Comparison of ENCODE assay signal across 15 cellular contexts in genomic region chr2:45882707-45883106, GRCh38.
A peak's percentile ranks its signal among the peaks of the same experiment; 100 is the strongest.
DNase-seq lines count a peak whose midpoint lies in the region; TF ChIP-seq lines count a peak whose summit lies in the region.
"Had no signal": no experiment of that assay in that cellular context is flagged by ENCODE, and none has a peak within 500 bp of the region (broad histone marks: within the 10 kb centered on the region; RNA-seq: fewer than 3 reads in every experiment).

No MANE protein-coding gene starts in this region.

- in situ Hi-C loops in GM13976 (cut with MboI; ENCODE audit: low sequenced_read_pairs, unreplicated experiment): no loop called here

- no peaks in the 10 kb centered on the region for H3K9me3 ChIP-seq in colonic mucosa
- no peaks in the 10 kb centered on the region for H3K9me3 ChIP-seq in stomach

- H3K27me3 ChIP-seq in colonic mucosa (no peaks in the 10 kb centered on the region), stomach (no peaks in the 10 kb centered on the region)

- intact Hi-C loops in colonic mucosa (cut with DNase I): no loop called here
- intact Hi-C loops in stomach (cut with DNase I; ENCODE audit: low total_unique reads): no loop called here

- no peak overlapping the region for H3K9ac ChIP-seq in colonic mucosa (ENCODE audit: low read depth in 2 of 2, low read length in 2 of 2)

- no peak overlapping the region for H3K27ac ChIP-seq in colonic mucosa
- peak overlapping the region in 2 of 5 donors; percentile 25 to 65 for H3K27ac ChIP-seq in stomach

- TF ChIP-seq CTCF in colonic mucosa (IDR thresholded peaks at IDR 0.05): no peak
- TF ChIP-seq CTCF in stomach (IDR thresholded peaks at IDR 0.05): no peak
- TF ChIP-seq CTCF in GM13976 (IDR thresholded peaks at IDR 0.05; ENCODE audit: borderline replicate concordance, control extremely low read depth, extremely low read depth, insufficient read depth, missing control alignments): no peak

- peak; percentile 25 for TF ChIP-seq EP300 in stomach (IDR thresholded peaks at IDR 0.05)

- no peak for TF ChIP-seq POLR2A in stomach (IDR thresholded peaks at IDR 0.05)

- H3K4me3 ChIP-seq in colonic mucosa (no peak overlapping the region), stomach (no peak overlapping the region)

- WGBS in stomach, 5 donors: 43 to 78% (median 69%) methylated on average over 12 of the region's 12 CpGs

- H3K36me3 ChIP-seq in colonic mucosa (no peaks in the 10 kb centered on the region), stomach (peaks cover 0 to 12% (median 0%) of the 10 kb centered on the region in 4 donors)

- DNase-seq in M059J (ENCODE audit: low read depth) (peak; percentile 48), colonic mucosa (peak; percentile 31), inferior parietal cortex (ENCODE audit: extremely low spot score) (peak; percentile 28), stomach (no peak), middle frontal gyrus (ENCODE audit: extremely low spot score, low spot score) (no peak), GM13976 (ENCODE audit: low spot score) (no peak), DMS114 treated with DMSO at 0.1 percent for 48 hours (lab: John Stamatoyannopoulos, UW; ENCODE audit: unreplicated experiment) (no peak)
- no peak for DNase-seq in activated CD4-positive, alpha-beta T cell treated with anti-CD3 and anti-CD28 coated beads for 4 hours
- DNase-seq: activated CD4-positive, alpha-beta T cell treated with anti-CD3 and anti-CD28 coated beads for 48 hours; activated naive CD8-positive, alpha-beta T cell treated with anti-CD3 and anti-CD28 coated beads, Interleukin-2, amount 10 ng/mL, durations not matched to agents 7 days and 5 days; activated T-cell treated with anti-CD3 and anti-CD28 coated beads, Interleukin-2, amount 50 U/mL, for 24 hours; KG1; NCI-H146; NCI-H748 treated with DMSO at 0.1 percent for 48 hours; stimulated activated CD4-positive, alpha-beta T cell treated with anti-CD3 and anti-CD28 coated beads, Interleukin-2, amount 100 ng/mL, for 24 hours had no signal

- H3K4me1 ChIP-seq in colonic mucosa: peaks cover 5% of the 10 kb centered on the region
- H3K4me1 ChIP-seq in stomach: peaks cover 11 to 63% (median 36%) of the 10 kb centered on the region in 4 donors

Comparison
In these comparisons a context has a peak if more than half of its experiments do, and no peak if none do; other contexts are left out.
1. DNase-seq: peak in M059J (single experiment), colonic mucosa (single experiment) and inferior parietal cortex (single experiment); none in stomach (single experiment), activated CD4-positive, alpha-beta T cell treated with anti-CD3 and anti-CD28 coated beads for 4 hours (0 of 2), middle frontal gyrus (single experiment), GM13976 (single experiment) and DMS114 treated with DMSO at 0.1 percent for 48 hours (single experiment).